Comparison of ENCODE assay signal across 24 cellular contexts in genomic region chr15:74470631-74471396, GRCh38.
"Had no signal": no experiment of that assay in that cellular context is flagged by ENCODE, and none has a peak within 500 bp of the region (broad histone marks: within the 10 kb centered on the region; RNA-seq: fewer than 3 reads in every experiment).

No MANE protein-coding gene starts in this region.

- H3K9me3 ChIP-seq: right lobe of liver, thoracic aorta had no signal

- H3K36me3 ChIP-seq: right lobe of liver, thoracic aorta had no signal

- H3K27me3 ChIP-seq: right lobe of liver had no signal

- DNase-seq: activated CD4-positive, alpha-beta T cell treated with anti-CD3 and anti-CD28 coated beads for 1 hour; activated CD4-positive, alpha-beta T cell treated with anti-CD3 and anti-CD28 coated beads, Interleukin-2, amount 50 U/mL, for 1 hour; activated CD8-positive, alpha-beta T cell treated with anti-CD3 and anti-CD28 coated beads for 36 hours; activated naive CD8-positive, alpha-beta T cell treated with anti-CD3 and anti-CD28 coated beads, Interleukin-2, amount 50 U/mL, for 24 hours; activated T-cell treated with anti-CD3 and anti-CD28 coated beads, Interleukin-2, amount 50 U/mL, for 48 hours; amygdala; caudate nucleus; cortex of kidney; effector memory CD8-positive, alpha-beta T cell; erythroblast; head of caudate nucleus; hippocampal formation; left cardiac atrium; left ventricle myocardium superior; right lobe of liver; stimulated activated CD4-positive, alpha-beta T cell treated with anti-CD3 and anti-CD28 coated beads, Interleukin-12 subunit alpha, Interleukin-12 subunit beta, amount 100 ng/mL, for 4 hours; stimulated activated CD4-positive, alpha-beta T cell treated with anti-CD3 and anti-CD28 coated beads, Interleukin-4, amount 100 ng/mL, for 24 hours; T1000; trophoblast cell had no signal

- H3K4me3 ChIP-seq: right lobe of liver, skin epidermis, thoracic aorta had no signal

- FAIRE-seq: keratinocyte, urothelium cell line had no signal

- H3K27ac ChIP-seq: right lobe of liver, skin epidermis, thoracic aorta had no signal

- ATAC-seq: activated CD8-positive, alpha-beta T cell treated with anti-CD3 and anti-CD28 coated beads for 36 hours; activated naive CD8-positive, alpha-beta T cell treated with anti-CD3 and anti-CD28 coated beads, Interleukin-2, amount 50 U/mL, for 24 hours; effector memory CD8-positive, alpha-beta T cell; left cardiac atrium; left ventricle myocardium superior; right lobe of liver; stimulated activated effector memory CD8-positive, alpha-beta T cell treated with anti-CD3 and anti-CD28 coated beads, Interleukin-12 subunit alpha, Interleukin-12 subunit beta, amount 100 ng/mL, for 72 hours had no signal

- H3K4me1 ChIP-seq: right lobe of liver had no signal
